In the genomic region with DNA sequence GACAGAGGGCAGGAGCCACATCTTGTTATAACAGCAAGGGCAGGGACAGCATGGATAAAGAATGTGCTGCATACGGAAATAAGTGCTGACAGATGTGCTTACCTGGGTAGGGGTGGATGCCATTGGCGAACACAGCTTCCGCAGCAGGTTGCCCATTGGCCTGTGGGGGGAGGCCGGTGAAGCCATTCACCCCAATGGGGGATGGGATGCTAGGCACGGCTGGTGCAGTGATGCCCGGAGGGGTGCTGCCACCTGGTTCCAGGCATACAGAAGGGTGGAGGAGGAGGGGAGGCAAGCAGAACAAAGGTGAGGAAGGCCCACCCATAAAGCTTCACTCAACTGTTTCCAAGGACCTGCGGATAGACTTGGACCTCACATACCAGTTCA, we compare ENCODE assay signal across 21 cellular contexts.
"Had no signal": no experiment of that assay in that cellular context is flagged by ENCODE, and none has a peak within 500 bp of the region (broad histone marks: within the 10 kb centered on the region; RNA-seq: fewer than 3 reads in every experiment).

No MANE protein-coding gene starts in this region.

- H3K4me3 ChIP-seq: colonic mucosa, coronary artery, dorsolateral prefrontal cortex, esophagus muscularis mucosa, esophagus squamous epithelium, gastrocnemius medialis, gastroesophageal sphincter, heart left ventricle, heart right ventricle had no signal

- H3K4me3 Mint-ChIP-seq: dendritic cell treated with granulocyte-macrophage colony-stimulating factor and Interleukin-4, amounts not matched to agents 40 ng/mL and 50 ng/mL, for 4 days; effector memory CD8-positive, alpha-beta T cell; endodermal cell had no signal

- DNase-seq: cortex of kidney; dorsolateral prefrontal cortex; effector CD8-positive, alpha-beta T cell; effector memory CD4-positive, alpha-beta T cell; effector memory CD8-positive, alpha-beta T cell; esophagus squamous epithelium; gastrocnemius medialis; glutamatergic neuron had no signal

- ATAC-seq: effector memory CD8-positive, alpha-beta T cell; gastrocnemius medialis; gastroesophageal sphincter had no signal

- H3K4me1 Mint-ChIP-seq: endodermal cell had no signal

- H3K27ac ChIP-seq: colonic mucosa, coronary artery, epithelial cell of prostate, esophagus muscularis mucosa, esophagus squamous epithelium, foreskin keratinocyte, gastrocnemius medialis, gastroesophageal sphincter, heart left ventricle, heart right ventricle had no signal

- H3K36me3 ChIP-seq: colonic mucosa, esophagus muscularis mucosa, esophagus squamous epithelium, gastrocnemius medialis, gastroesophageal sphincter, heart left ventricle, heart right ventricle had no signal

- H3K4me1 ChIP-seq: colonic mucosa, esophagus squamous epithelium, foreskin keratinocyte, gastrocnemius medialis, gastroesophageal sphincter, heart right ventricle had no signal

- H3K27ac Mint-ChIP-seq: dendritic cell treated with granulocyte-macrophage colony-stimulating factor and Interleukin-4, amounts not matched to agents 40 ng/mL and 50 ng/mL, for 4 days; effector memory CD8-positive, alpha-beta T cell; endodermal cell had no signal

- FAIRE-seq: colon, endometrium, frontal cortex had no signal

- H3K9me3 ChIP-seq: colonic mucosa, esophagus muscularis mucosa, esophagus squamous epithelium, gastrocnemius medialis, gastroesophageal sphincter, heart left ventricle, heart right ventricle had no signal

- H3K9me3 Mint-ChIP-seq: dendritic cell treated with granulocyte-macrophage colony-stimulating factor and Interleukin-4, amounts not matched to agents 40 ng/mL and 50 ng/mL, for 4 days had no signal
